Comparison of ENCODE assay signal across 24 cellular contexts in the genomic region with DNA sequence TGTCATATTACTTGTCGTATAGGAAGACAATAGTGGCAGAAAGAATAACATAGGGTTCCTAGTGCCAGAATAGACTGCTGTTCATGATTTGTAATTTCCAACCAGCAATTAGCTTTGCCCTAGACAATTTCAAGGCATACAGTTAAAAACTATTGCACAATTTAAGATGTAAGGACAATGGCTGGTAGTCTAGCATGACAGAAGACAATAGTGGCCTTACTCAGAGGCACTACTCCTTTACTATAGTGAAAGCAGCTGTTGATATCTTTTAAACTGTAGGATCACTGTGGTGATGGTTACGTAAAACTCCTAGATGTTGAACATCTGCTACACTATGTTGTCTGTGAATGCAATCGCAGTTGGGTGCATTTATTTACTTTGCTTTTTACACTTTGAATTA.
"Had no signal": no experiment of that assay in that cellular context is flagged by ENCODE, and none has a peak within 500 bp of the region (broad histone marks: within the 10 kb centered on the region; RNA-seq: fewer than 3 reads in every experiment).

No MANE protein-coding gene starts in this region.

- H3K27ac Mint-ChIP-seq: activated B cell treated with CpG ODN at 0.5 μM for 24 hours; activated CD4-positive, alpha-beta memory T cell treated with anti-CD3 and anti-CD28 coated beads for 36 hours; activated CD4-positive, alpha-beta T cell treated with anti-CD3 and anti-CD28 coated beads, Interleukin-2, amount 10 ng/mL, durations not matched to agents 24 days and 14 days; activated naive CD4-positive, alpha-beta T cell treated with anti-CD3 and anti-CD28 coated beads for 36 hours; activated naive CD8-positive, alpha-beta T cell; activated T-helper 17 cell treated with anti-CD3 and anti-CD28 coated beads, Interleukin-2, amount 50 U/mL, for 72 hours; brain; T-helper 17 cell had no signal

- H3K27me3 Mint-ChIP-seq: activated B cell treated with CpG ODN at 0.5 μM for 24 hours; activated CD4-positive, alpha-beta memory T cell treated with anti-CD3 and anti-CD28 coated beads for 36 hours; activated CD4-positive, alpha-beta T cell treated with anti-CD3 and anti-CD28 coated beads, Interleukin-2, amount 10 ng/mL, durations not matched to agents 24 days and 14 days; activated naive CD8-positive, alpha-beta T cell; activated T-helper 17 cell treated with anti-CD3 and anti-CD28 coated beads, Interleukin-2, amount 50 U/mL, for 72 hours; brain; central memory CD8-positive, alpha-beta T cell; T-helper 17 cell had no signal

- H3K9me3 ChIP-seq: Peyer's patch had no signal

- H3K9me3 Mint-ChIP-seq: activated B cell treated with CpG ODN at 0.5 μM for 24 hours; activated CD4-positive, alpha-beta memory T cell treated with anti-CD3 and anti-CD28 coated beads for 36 hours; activated CD4-positive, alpha-beta T cell treated with anti-CD3 and anti-CD28 coated beads, Interleukin-2, amount 10 ng/mL, durations not matched to agents 24 days and 14 days; activated naive CD4-positive, alpha-beta T cell treated with anti-CD3 and anti-CD28 coated beads for 36 hours; activated T-helper 17 cell treated with anti-CD3 and anti-CD28 coated beads, Interleukin-2, amount 50 U/mL, for 72 hours; brain; central memory CD8-positive, alpha-beta T cell had no signal

- H3K4me1 Mint-ChIP-seq: activated B cell treated with CpG ODN at 0.5 μM for 24 hours; activated T-helper 17 cell treated with anti-CD3 and anti-CD28 coated beads, Interleukin-2, amount 50 U/mL, for 72 hours; central memory CD8-positive, alpha-beta T cell had no signal

- ATAC-seq: activated T-helper 17 cell treated with anti-CD3 and anti-CD28 coated beads, Interleukin-2, amount 50 U/mL, for 72 hours; T-helper 17 cell had no signal

- H3K4me3 Mint-ChIP-seq: activated B cell treated with CpG ODN at 0.5 μM for 24 hours; activated CD4-positive, alpha-beta memory T cell treated with anti-CD3 and anti-CD28 coated beads for 36 hours; activated CD4-positive, alpha-beta T cell treated with anti-CD3 and anti-CD28 coated beads, Interleukin-2, amount 10 ng/mL, durations not matched to agents 24 days and 14 days; activated naive CD4-positive, alpha-beta T cell treated with anti-CD3 and anti-CD28 coated beads for 36 hours; activated naive CD8-positive, alpha-beta T cell; activated T-helper 17 cell treated with anti-CD3 and anti-CD28 coated beads, Interleukin-2, amount 50 U/mL, for 72 hours; brain; central memory CD8-positive, alpha-beta T cell; T-helper 17 cell had no signal

- H3K27ac ChIP-seq: Peyer's patch had no signal

- H3K4me1 ChIP-seq: Peyer's patch had no signal

- DNase-seq: activated B cell treated with CpG ODN at 0.5 μM for 24 hours; activated CD4-positive, alpha-beta memory T cell treated with anti-CD3 and anti-CD28 coated beads for 36 hours; activated CD4-positive, alpha-beta T cell treated with anti-CD3 and anti-CD28 coated beads for 1 hour; activated CD4-positive, alpha-beta T cell treated with anti-CD3 and anti-CD28 coated beads, Interleukin-2, amount 10 ng/mL, durations not matched to agents 24 days and 14 days; activated gamma-delta T cell; activated naive CD4-positive, alpha-beta T cell treated with anti-CD3 and anti-CD28 coated beads for 36 hours; activated T-cell treated with anti-CD3 and anti-CD28 coated beads for 4 hours; activated T-cell treated with anti-CD3 and anti-CD28 coated beads, Interleukin-2, amount 50 U/mL, for 48 hours; amygdala; KG1; NCI-H1048; NCI-H146; NCI-H187 treated with DMSO at 0.1 percent for 48 hours; NCI-H2081 treated with DMSO at 0.1 percent for 48 hours; NCI-H446 treated with DMSO at 0.1 percent for 48 hours; NCI-H526 treated with DMSO at 0.1 percent for 48 hours; Peyer's patch; SIG-M5; T-helper 17 cell; T1000 had no signal

- H3K36me3 ChIP-seq: Peyer's patch had no signal

- H3K4me3 ChIP-seq: Peyer's patch had no signal

- H3K27me3 ChIP-seq: Peyer's patch had no signal
